In the genomic region with DNA sequence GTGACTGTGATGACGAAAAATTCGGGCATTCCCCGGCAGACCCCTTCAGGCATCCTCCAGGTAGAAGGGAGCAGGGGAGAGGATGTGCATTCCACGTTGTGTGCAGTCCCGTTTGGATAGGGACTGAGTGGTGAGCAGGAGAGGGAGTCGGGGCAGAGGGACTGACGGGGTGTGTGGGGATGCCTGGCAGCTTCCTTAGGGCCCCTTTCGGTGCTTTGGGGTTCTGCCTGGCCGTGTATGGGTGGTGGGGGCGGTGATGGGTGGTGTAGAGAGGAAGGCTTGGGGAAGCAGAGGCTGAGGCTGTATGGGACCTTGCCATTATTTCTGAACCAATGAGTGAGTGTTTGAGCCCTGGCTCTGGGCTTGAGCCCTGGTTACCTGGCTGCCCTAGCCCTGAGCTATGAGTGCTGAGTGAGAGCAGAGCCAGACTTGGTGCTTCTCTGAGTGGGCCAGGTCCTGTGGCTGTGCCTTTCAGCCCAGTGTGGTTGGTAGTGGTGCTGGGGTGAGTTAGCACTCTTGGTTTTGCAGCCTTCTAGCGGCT, we compare ENCODE assay signal across 7 cellular contexts. TPM values are rescaled to one million over a fixed set of nuclear protein-coding genes. Genes with fewer than 3 reads are reported as not detected.
DNase-seq lines count a peak whose midpoint lies in the region; ATAC-seq and TF ChIP-seq lines count a peak whose summit lies in the region.

No MANE protein-coding gene starts in this region.

- H3K9ac ChIP-seq in neural progenitor cell: peak overlapping the region; percentile 57

- peak overlapping the region; percentile 97 for H3K4me2 ChIP-seq in neural progenitor cell

- H3K4me1 ChIP-seq in neural progenitor cell: peaks cover 5% of the 10 kb centered on the region

- peaks cover 19% of the 10 kb centered on the region for H3F3A ChIP-seq in neural progenitor cell (ENCODE audit: low read depth)

- peaks cover 6% of the 10 kb centered on the region for H3K27me3 Mint-ChIP-seq in neural progenitor cell (ENCODE audit: insufficient read depth, low read depth)

- H3K36me3 Mint-ChIP-seq in neural progenitor cell: peaks cover 14% of the 10 kb centered on the region

- no peak overlapping the region for H2AFZ ChIP-seq in neural progenitor cell (replicated peaks)

- H3K27ac Mint-ChIP-seq in neural progenitor cell: peak overlapping the region; percentile 88

- peak overlapping the region; percentile 87 for H3K4me3 ChIP-seq in neural progenitor cell

- no peaks in the 10 kb centered on the region for H3K9me3 Mint-ChIP-seq in neural progenitor cell

- peaks cover 26% of the 10 kb centered on the region for H3K79me2 ChIP-seq in neural progenitor cell (ENCODE audit: low read depth)

- TF ChIP-seq CTCF in GM13977 (IDR thresholded peaks at IDR 0.05; ENCODE audit: extremely low read depth, insufficient read depth, missing control alignments): no peak
- no peak for TF ChIP-seq CTCF in RWPE1 (conservative IDR thresholded peaks at IDR 0.05; ENCODE audit: low read depth)
- TF ChIP-seq CTCF in neural progenitor cell (IDR thresholded peaks at IDR 0.05): no peak

- peaks cover 19% of the 10 kb centered on the region for H4K20me1 ChIP-seq in neural progenitor cell (ENCODE audit: low read depth)

- peak; percentile 23 for DNase-seq in GM13977 (ENCODE audit: low spot score)
- no peak for DNase-seq in RWPE1 (ENCODE audit: low spot score)
- DNase-seq in ecto neural progenitor cell (ENCODE audit: low spot score): peak; percentile 56
- peak; percentile 32 for DNase-seq in neural progenitor cell (ENCODE audit: low spot score)
- DNase-seq in NCI-H510A (lab: John Stamatoyannopoulos, UW): no peak

- ATAC-seq in HG03432 (IDR thresholded peaks at IDR 0.05; ENCODE audit: unreplicated experiment) (no peak), GM21717 (IDR thresholded peaks at IDR 0.05; ENCODE audit: unreplicated experiment) (no peak)

- H3K36me3 ChIP-seq in neural progenitor cell: no peaks in the 10 kb centered on the region

- peak overlapping the region; percentile 95 for H3K4me3 Mint-ChIP-seq in neural progenitor cell

- no peaks in the 10 kb centered on the region for H3K9me3 ChIP-seq in neural progenitor cell (ENCODE audit: low read depth)

- H3K27me3 ChIP-seq in neural progenitor cell: no peaks in the 10 kb centered on the region

- POLR2A ChIA-PET in RWPE1 (lab: Yijun Ruan, JAX; ENCODE audit: low non-redundant PET): interaction anchor here (0.5 kb wide), 2 partner anchors 27 to 31 kb away, joined by 3 read pairs; no protein-coding TSS in a partner anchor

- H3K4me1 Mint-ChIP-seq in neural progenitor cell: peaks cover 23% of the 10 kb centered on the region

- H3K27ac ChIP-seq in RWPE1 (peak overlapping the region; percentile 98), neural progenitor cell (no peak overlapping the region)

- in situ Hi-C loops in GM13977 (cut with MboI; ENCODE audit: low pct_unique_long_range_greater_than_20kb, low sequenced_read_pairs, unreplicated experiment): no loop called here

- CTCF ChIA-PET in RWPE1 (lab: Yijun Ruan, JAX): interaction anchor here (0.6 to 2.2 kb wide), 2 partner anchors 13 to 123 kb away, joined by 3 to 9 read pairs; no protein-coding TSS in a partner anchor

RNA-seq across cellular contexts. Expression of a gene that starts 0.9 kb away (rescaled TPM):
- 30.8 and 64.8 TPM in 2 replicates for total RNA-seq in neural progenitor cell (ENCODE audit: low replicate concordance)

RNA-seq across cellular contexts. Expression of a gene that starts 8.9 kb away (rescaled TPM):
- total RNA-seq in neural progenitor cell (ENCODE audit: low replicate concordance): not detected in 2 replicates

RNA-seq across cellular contexts. Expression of a gene that starts 18.5 kb away (rescaled TPM):
- not detected in 2 replicates for total RNA-seq in neural progenitor cell (ENCODE audit: low replicate concordance)

RNA-seq across cellular contexts. Expression of a gene that starts 33.5 kb away (rescaled TPM):
- 3.6 and 9.6 TPM in 2 replicates for total RNA-seq in neural progenitor cell (ENCODE audit: low replicate concordance)

Comparison
In these comparisons a context has a peak if more than half of its experiments do, and no peak if none do; other contexts are left out.
1. DNase-seq: peak in GM13977 (single experiment), ecto neural progenitor cell (single experiment) and neural progenitor cell (single experiment); none in RWPE1 (single experiment) and NCI-H510A (single experiment).